ENCODE assay signal across 1 cellular context in the genomic region with DNA sequence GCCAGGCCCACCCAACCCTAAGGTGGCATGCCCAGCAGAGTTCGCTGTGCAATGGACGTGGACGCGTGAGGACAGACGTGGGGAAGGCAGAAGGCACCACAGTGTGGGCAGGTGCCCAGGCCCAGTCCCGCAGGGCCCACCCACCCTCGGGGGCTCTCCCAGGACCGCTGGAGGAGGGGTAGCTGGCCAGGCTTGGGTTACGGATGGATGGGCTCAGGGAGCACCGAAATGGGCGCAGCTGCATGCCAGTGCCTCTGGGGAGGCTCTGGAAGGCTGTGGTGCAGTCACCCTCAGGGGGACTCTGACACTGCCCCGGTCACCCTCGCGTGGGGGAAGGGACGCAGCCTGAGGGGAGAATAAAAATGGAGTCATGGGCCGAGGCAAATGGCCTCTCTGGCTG.
A peak's percentile ranks its signal among the peaks of the same experiment; 100 is the strongest.
TF ChIP-seq lines count a peak whose summit lies in the region.

No MANE protein-coding gene starts in this region.

TF ChIP-seq in HepG2, 621 proteins besides CTCF, POLR2A, EP300 and RAD21:
- no peak for TF ChIP-seq SALL1 (CRISPR knock-in tag; IDR thresholded peaks at IDR 0.05)
- TF ChIP-seq, protein P1, sequence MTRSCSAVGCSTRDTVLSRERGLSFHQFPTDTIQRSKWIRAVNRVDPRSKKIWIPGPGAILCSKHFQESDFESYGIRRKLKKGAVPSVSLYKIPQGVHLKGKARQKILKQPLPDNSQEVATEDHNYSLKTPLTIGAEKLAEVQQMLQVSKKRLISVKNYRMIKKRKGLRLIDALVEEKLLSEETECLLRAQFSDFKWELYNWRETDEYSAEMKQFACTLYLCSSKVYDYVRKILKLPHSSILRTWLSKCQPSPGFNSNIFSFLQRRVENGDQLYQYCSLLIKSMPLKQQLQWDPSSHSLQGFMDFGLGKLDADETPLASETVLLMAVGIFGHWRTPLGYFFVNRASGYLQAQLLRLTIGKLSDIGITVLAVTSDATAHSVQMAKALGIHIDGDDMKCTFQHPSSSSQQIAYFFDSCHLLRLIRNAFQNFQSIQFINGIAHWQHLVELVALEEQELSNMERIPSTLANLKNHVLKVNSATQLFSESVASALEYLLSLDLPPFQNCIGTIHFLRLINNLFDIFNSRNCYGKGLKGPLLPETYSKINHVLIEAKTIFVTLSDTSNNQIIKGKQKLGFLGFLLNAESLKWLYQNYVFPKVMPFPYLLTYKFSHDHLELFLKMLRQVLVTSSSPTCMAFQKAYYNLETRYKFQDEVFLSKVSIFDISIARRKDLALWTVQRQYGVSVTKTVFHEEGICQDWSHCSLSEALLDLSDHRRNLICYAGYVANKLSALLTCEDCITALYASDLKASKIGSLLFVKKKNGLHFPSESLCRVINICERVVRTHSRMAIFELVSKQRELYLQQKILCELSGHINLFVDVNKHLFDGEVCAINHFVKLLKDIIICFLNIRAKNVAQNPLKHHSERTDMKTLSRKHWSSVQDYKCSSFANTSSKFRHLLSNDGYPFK (CRISPR knock-in tag; IDR thresholded peaks at IDR 0.05; ENCODE audit: borderline replicate concordance), result peak; percentile 73; the same call in 1 of the 2 replicates
